ENCODE assay signal across 1 cellular context in the genomic region with DNA sequence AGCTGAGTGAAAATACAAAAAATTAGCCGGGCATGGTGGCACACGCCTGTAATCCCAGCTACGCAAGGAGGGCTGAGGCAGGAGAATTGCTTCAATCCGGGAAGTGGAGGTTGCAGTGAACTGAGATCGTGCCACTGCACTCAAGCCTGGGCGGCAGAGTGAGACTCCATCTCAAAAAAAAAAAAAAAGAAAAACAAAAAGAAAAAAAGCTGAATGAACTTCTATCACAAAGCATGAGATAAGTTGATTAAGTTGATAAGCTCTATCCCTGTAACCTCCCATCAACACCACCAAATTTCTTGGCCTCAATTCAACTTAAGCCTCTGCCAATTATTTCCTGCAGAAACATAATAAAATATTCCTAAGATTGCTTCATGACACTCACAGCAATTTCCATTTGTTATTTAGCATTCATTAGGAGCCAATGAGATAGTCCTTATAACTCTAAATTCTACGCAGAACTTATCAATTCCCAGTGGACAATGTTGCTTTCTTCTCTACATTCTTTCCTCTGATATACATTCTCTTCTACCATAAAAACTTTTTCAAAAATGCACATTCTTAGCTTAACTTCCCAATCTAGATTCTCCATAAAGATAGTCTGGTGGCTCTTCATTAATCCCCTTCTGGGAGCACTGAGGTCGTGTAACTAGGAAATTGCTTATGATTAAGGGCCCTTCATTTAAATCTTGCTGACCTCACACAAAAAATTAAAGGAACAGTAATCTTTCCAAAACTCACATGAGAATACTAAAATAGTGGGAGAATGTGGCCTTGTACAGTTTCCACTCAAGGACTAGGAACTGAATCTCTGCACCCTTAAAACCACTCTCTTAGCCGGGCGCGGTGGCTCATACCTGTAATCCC.
TF ChIP-seq lines count a peak whose summit lies in the region.

No MANE protein-coding gene starts in this region.

TF ChIP-seq in HCT116, 20 proteins besides CTCF, POLR2A, EP300 and RAD21:
- no peak for TF ChIP-seq ZBTB33 (IDR thresholded peaks at IDR 0.05; ENCODE audit: extremely low read depth, insufficient replicate concordance, low read length)
- no peak for TF ChIP-seq JUND (IDR thresholded peaks at IDR 0.05)
- no peak for TF ChIP-seq SIN3A (IDR thresholded peaks at IDR 0.05; ENCODE audit: low read depth)
- TF ChIP-seq YY1 (IDR thresholded peaks at IDR 0.05; ENCODE audit: extremely low read depth, insufficient replicate concordance, low read depth, low read length), result no peak
- no peak for TF ChIP-seq TCF7L2 (IDR thresholded peaks at IDR 0.05; ENCODE audit: borderline replicate concordance, extremely low read depth, insufficient read depth, insufficient read length)
- no peak for TF ChIP-seq EZH2 (IDR thresholded peaks at IDR 0.05)
- no peak for TF ChIP-seq FOSL1 (IDR thresholded peaks at IDR 0.05; ENCODE audit: low read depth)
- no peak for TF ChIP-seq ZNF274 (IDR thresholded peaks at IDR 0.05; ENCODE audit: low read depth, low read length)
- no peak for TF ChIP-seq CBX3 (IDR thresholded peaks at IDR 0.05; ENCODE audit: low read depth)
